In genomic region chr4:87855540-87855939, GRCh38 we compare ENCODE assay signal across 19 cellular contexts. TPM values are rescaled to one million over a fixed set of nuclear protein-coding genes. Genes with fewer than 3 reads are reported as not detected.
DNase-seq lines count a peak whose midpoint lies in the region; ATAC-seq, FAIRE-seq and TF ChIP-seq lines count a peak whose summit lies in the region.
"Had no signal": no experiment of that assay in that cellular context is flagged by ENCODE, and none has a peak within 500 bp of the region (broad histone marks: within the 10 kb centered on the region; RNA-seq: fewer than 3 reads in every experiment).

No MANE protein-coding gene starts in this region.

- no peaks in the 10 kb centered on the region for H3K36me3 ChIP-seq in osteoblast (ENCODE audit: insufficient read depth, low read length)
- no peaks in the 10 kb centered on the region for H3K36me3 ChIP-seq in SK-N-SH (replicated peaks in 1 of 2; ENCODE audit: control insufficient read depth in 1 of 2, insufficient read depth in 2 of 2, low read length in 1 of 2)
- H3K36me3 ChIP-seq: BE2C had no signal

- TF ChIP-seq EP300 in SK-N-SH (IDR thresholded peaks at IDR 0.05; ENCODE audit: borderline replicate concordance in 1 of 2, low read depth in 1 of 2, low read length in 1 of 2), result no peak

- H3K4me2 ChIP-seq in osteoblast (ENCODE audit: insufficient read depth, low read length) (no peak overlapping the region), SK-N-SH (no peak overlapping the region)

- H3K27me3 ChIP-seq in osteoblast (ENCODE audit: insufficient read depth, low read length), result no peaks in the 10 kb centered on the region
- H3K27me3 ChIP-seq in SK-N-SH (ENCODE audit: insufficient read depth), result no peaks in the 10 kb centered on the region

- POLR2A ChIA-PET in SK-N-SH (lab: Yijun Ruan, JAX), result no interaction called here

- H3K4me3 ChIP-seq in osteoblast (ENCODE audit: insufficient read depth, low read length) (no peak overlapping the region), SK-N-SH (ENCODE audit: low read depth in 2 of 2, low read length in 1 of 2) (no peak overlapping the region)

- CTCF ChIA-PET in SK-N-SH (lab: Yijun Ruan, JAX), result interaction anchor here (1.2 to 9.4 kb wide), 3 partner anchors 120 to 356 kb away, joined by 4 to 182 read pairs (median 8); partner anchors contain the start of gene SPP1

- H3K27ac ChIP-seq in osteoblast (ENCODE audit: low read depth, low read length) (no peak overlapping the region), SK-N-SH (ENCODE audit: low read depth in 2 of 2, low read length in 1 of 2) (no peak overlapping the region)

- 92% methylated on average over 7 of the region's 7 CpGs for WGBS in SK-N-SH (ENCODE audit: low lambda C conversion rate)

- H2AFZ ChIP-seq in osteoblast (ENCODE audit: low read length) (peak overlapping the region; percentile 9), SK-N-SH (ENCODE audit: low read depth) (no peak overlapping the region)

- H3K4me1 ChIP-seq in osteoblast (ENCODE audit: insufficient read depth, low read length) (no peaks in the 10 kb centered on the region), SK-N-SH (ENCODE audit: control insufficient read depth in 1 of 2, insufficient read depth in 2 of 2, low read depth in 1 of 2, low read length in 1 of 2) (no peaks in the 10 kb centered on the region)
- H3K4me1 ChIP-seq: BE2C had no signal

- H4K20me1 ChIP-seq in osteoblast (ENCODE audit: insufficient read depth, low read length) (no peaks in the 10 kb centered on the region), SK-N-SH (ENCODE audit: insufficient read depth) (no peaks in the 10 kb centered on the region)

- no peaks in the 10 kb centered on the region for H3K9me3 Mint-ChIP-seq in stimulated activated naive CD8-positive, alpha-beta T cell treated with anti-CD3 and anti-CD28 coated beads, Interleukin-15, amount 100 ng/mL, for 72 hours
- H3K9me3 Mint-ChIP-seq: CD8-positive, alpha-beta T cell had no signal

- peaks cover 11% of the 10 kb centered on the region for H3K4me1 Mint-ChIP-seq in stimulated activated naive CD8-positive, alpha-beta T cell treated with anti-CD3 and anti-CD28 coated beads, Interleukin-15, amount 100 ng/mL, for 72 hours
- H3K4me1 Mint-ChIP-seq: IgD-negative memory B cell had no signal

- no peaks in the 10 kb centered on the region for H3K79me2 ChIP-seq in osteoblast (ENCODE audit: insufficient read depth, low read length)
- H3K79me2 ChIP-seq in SK-N-SH (ENCODE audit: insufficient read depth), result no peaks in the 10 kb centered on the region

- H3K27me3 Mint-ChIP-seq in stimulated activated naive CD8-positive, alpha-beta T cell treated with anti-CD3 and anti-CD28 coated beads, Interleukin-15, amount 100 ng/mL, for 72 hours, result peaks cover 22% of the 10 kb centered on the region

- no peak for TF ChIP-seq CTCF in osteoblast (IDR thresholded peaks at IDR 0.05; ENCODE audit: extremely low read depth, low read depth, low read length)
- TF ChIP-seq CTCF in SK-N-SH (IDR thresholded peaks at IDR 0.05), result no peak

- H3K9me2 ChIP-seq in SK-N-SH, result no peaks in the 10 kb centered on the region

- H3F3A ChIP-seq in SK-N-SH (replicated peaks; ENCODE audit: insufficient read depth), result no peaks in the 10 kb centered on the region

- H3K27ac Mint-ChIP-seq in stimulated activated naive CD8-positive, alpha-beta T cell treated with anti-CD3 and anti-CD28 coated beads, Interleukin-15, amount 100 ng/mL, for 72 hours, result no peak overlapping the region
- H3K27ac Mint-ChIP-seq: CD8-positive, alpha-beta T cell; IgD-negative memory B cell had no signal

- DNase-seq in stimulated activated naive CD8-positive, alpha-beta T cell treated with anti-CD3 and anti-CD28 coated beads, Interleukin-15, amount 100 ng/mL, for 72 hours, result peak; percentile 12 to 14
- DNase-seq in stimulated activated naive CD8-positive, alpha-beta T cell treated with anti-CD3 and anti-CD28 coated beads, Interleukin-15, Interleukin-2, amounts not matched to agents 100 U/mL and 50 U/mL, for 24 hours, result no peak
- DNase-seq in UCSD-AML1 (lab: John Stamatoyannopoulos, UW; ENCODE audit: unreplicated experiment) (peak; percentile 60), osteoblast (ENCODE audit: insufficient read length, low spot score, missing footprints) (no peak), SK-N-SH (no peak), NCI-H345 (lab: John Stamatoyannopoulos, UW) (no peak), urothelium cell line (ENCODE audit: low spot score) (no peak)
- DNase-seq: BE2C; CD8-positive, alpha-beta T cell; COR-L47; DND-41; GF-D8 had no signal

- no peak for FAIRE-seq in urothelium cell line (lab: Jason Lieb, UNC)
- FAIRE-seq: A204.1, GM18507, H54 had no signal

- H3K9ac ChIP-seq in SK-N-SH, result no peak overlapping the region

- H3K4me3 Mint-ChIP-seq in stimulated activated naive CD8-positive, alpha-beta T cell treated with anti-CD3 and anti-CD28 coated beads, Interleukin-15, amount 100 ng/mL, for 72 hours, result no peak overlapping the region
- H3K4me3 Mint-ChIP-seq: CD8-positive, alpha-beta T cell; IgD-negative memory B cell had no signal

- no peak for TF ChIP-seq RAD21 in SK-N-SH (IDR thresholded peaks at IDR 0.05; ENCODE audit: low read length)

- no peaks in the 10 kb centered on the region for H3K9me3 ChIP-seq in osteoblast (ENCODE audit: low read depth, low read length)
- H3K9me3 ChIP-seq in SK-N-SH, result no peaks in the 10 kb centered on the region
- H3K9me3 ChIP-seq: BE2C had no signal

- peak; percentile 73 for ATAC-seq in stimulated activated naive CD8-positive, alpha-beta T cell treated with anti-CD3 and anti-CD28 coated beads, Interleukin-15, amount 100 ng/mL, for 72 hours
- ATAC-seq in stimulated activated naive CD8-positive, alpha-beta T cell treated with anti-CD3 and anti-CD28 coated beads, Interleukin-15, Interleukin-2, amounts not matched to agents 100 U/mL and 50 U/mL, for 24 hours, result no peak
- ATAC-seq: CD8-positive, alpha-beta T cell; HCT116 had no signal

TF ChIP-seq in SK-N-SH, 30 proteins besides CTCF, POLR2A, EP300 and RAD21 (continues in another document):
- TF ChIP-seq ZBTB33 (IDR thresholded peaks at IDR 0.05; ENCODE audit: borderline replicate concordance, low read depth) (no peak), JUND (IDR thresholded peaks at IDR 0.05) (no peak), ELF1 (IDR thresholded peaks at IDR 0.05) (no peak), NRF1 (IDR thresholded peaks at IDR 0.05; ENCODE audit: low read depth, low read length) (no peak), FOSL2 (IDR thresholded peaks at IDR 0.05; ENCODE audit: borderline replicate concordance, low read depth) (no peak), YY1 (IDR thresholded peaks at IDR 0.05; ENCODE audit: low read depth) (no peak), REST (IDR thresholded peaks at IDR 0.05; ENCODE audit: low read depth, low read length) (no peak), EZH2phosphoT487 (IDR thresholded peaks at IDR 0.05; ENCODE audit: borderline replicate concordance, low read depth) (no peak), GATA2 (CRISPR knock-in tag; IDR thresholded peaks at IDR 0.05) (no peak), NFIC (IDR thresholded peaks at IDR 0.05; ENCODE audit: borderline replicate concordance) (no peak), CHD2 (IDR thresholded peaks at IDR 0.05; ENCODE audit: low read length, partially characterized antibody) (no peak), RXRA (IDR thresholded peaks at IDR 0.05; ENCODE audit: borderline replicate concordance, low read depth) (no peak), RFX5 (IDR thresholded peaks at IDR 0.05; ENCODE audit: low read length) (no peak)

RNA-seq across cellular contexts. Expression of gene MEPE, which starts 22.8 kb away (rescaled TPM):
- not detected in 2 replicates for total RNA-seq in osteoblast
- polyA plus RNA-seq in SK-N-SH (2012; rRNA removed), result not detected in 2 replicates
- polyA plus RNA-seq in SK-N-SH (2012; cell fraction: cytosol; rRNA removed), result not detected in 2 replicates
- not detected in 2 replicates for polyA plus RNA-seq in SK-N-SH (2012; cell fraction: nucleus; rRNA removed)
- total RNA-seq: CD8-positive, alpha-beta T cell; HT-29 had no signal
- polyA plus RNA-seq: CD14-positive monocyte, IgD-negative memory B cell had no signal

RNA-seq across cellular contexts. Expression of gene IBSP, which starts 56.2 kb away (rescaled TPM):
- total RNA-seq in osteoblast, result 14.4 and 15.6 TPM in 2 replicates
- not detected in 2 replicates for polyA plus RNA-seq in SK-N-SH (2012; rRNA removed)
- polyA plus RNA-seq in SK-N-SH (2012; cell fraction: cytosol; rRNA removed), result not detected in 2 replicates
- not detected in 2 replicates for polyA plus RNA-seq in SK-N-SH (2012; cell fraction: nucleus; rRNA removed)
- total RNA-seq: CD8-positive, alpha-beta T cell; HT-29 had no signal
- polyA plus RNA-seq: CD14-positive monocyte, IgD-negative memory B cell had no signal

Comparison
In these comparisons a context has a peak if more than half of its experiments do, and no peak if none do; other contexts are left out.
1. DNase-seq: peak in stimulated activated naive CD8-positive, alpha-beta T cell treated with anti-CD3 and anti-CD28 coated beads, Interleukin-15, amount 100 ng/mL, for 72 hours (2 of 2) and UCSD-AML1 (single experiment); none in stimulated activated naive CD8-positive, alpha-beta T cell treated with anti-CD3 and anti-CD28 coated beads, Interleukin-15, Interleukin-2, amounts not matched to agents 100 U/mL and 50 U/mL, for 24 hours (single experiment), osteoblast (single experiment), SK-N-SH (single experiment), NCI-H345 (single experiment) and urothelium cell line (single experiment).